In the genomic region with DNA sequence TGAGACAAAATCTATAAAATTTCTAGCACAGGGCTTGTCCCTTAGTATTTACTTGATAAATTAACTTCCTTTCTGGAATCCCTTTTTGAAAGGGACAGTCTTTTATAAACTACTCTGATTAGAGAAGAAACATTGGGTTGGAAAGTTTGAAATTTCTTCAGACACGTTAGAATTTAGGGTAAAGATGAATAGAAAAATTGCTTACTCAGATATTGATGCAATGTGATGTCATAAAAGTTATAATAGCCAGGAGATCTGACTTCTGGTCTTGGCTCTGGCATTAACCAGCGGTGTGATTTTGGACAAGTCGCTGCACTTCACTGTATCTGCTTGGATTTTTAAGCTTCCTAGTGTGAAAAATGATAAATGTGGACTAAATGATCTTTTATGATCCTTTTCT, we compare ENCODE assay signal across 35 cellular contexts.
"Had no signal": no experiment of that assay in that cellular context is flagged by ENCODE, and none has a peak within 500 bp of the region (broad histone marks: within the 10 kb centered on the region; RNA-seq: fewer than 3 reads in every experiment).

No MANE protein-coding gene starts in this region.

- H3K36me3 Mint-ChIP-seq: activated CD4-positive, alpha-beta memory T cell treated with anti-CD3 and anti-CD28 coated beads for 36 hours; activated CD8-positive, alpha-beta memory T cell treated with anti-CD3 and anti-CD28 coated beads, Interleukin-2, amount 10 ng/mL, durations not matched to agents 7 days and 5 days; activated naive CD4-positive, alpha-beta T cell treated with anti-CD3 and anti-CD28 coated beads, Interleukin-2, amount 50 U/mL, for 24 hours; activated naive CD8-positive, alpha-beta T cell treated with anti-CD3 and anti-CD28 coated beads for 36 hours; brain; T-cell had no signal

- H3K9me3 ChIP-seq: ascending aorta, breast epithelium, colonic mucosa, esophagus squamous epithelium, gastroesophageal sphincter had no signal

- DNase-seq: activated CD4-positive, alpha-beta memory T cell treated with anti-CD3 and anti-CD28 coated beads for 36 hours; activated CD4-positive, alpha-beta T cell treated with anti-CD3 and anti-CD28 coated beads for 36 hours; activated CD4-positive, alpha-beta T cell treated with anti-CD3 and anti-CD28 coated beads, Interleukin-2, amount 10 ng/mL, durations not matched to agents 24 days and 14 days; activated CD4-positive, CD25-positive, alpha-beta regulatory T cell; activated CD4-positive, CD25-positive, alpha-beta regulatory T cell treated with anti-CD3 and anti-CD28 coated beads, Interleukin-2, amount 50 U/mL, for 72 hours; activated CD8-positive, alpha-beta memory T cell treated with anti-CD3 and anti-CD28 coated beads, Interleukin-2, amount 10 ng/mL, durations not matched to agents 7 days and 5 days; activated CD8-positive, alpha-beta memory T cell treated with anti-CD3 and anti-CD28 coated beads, Interleukin-2, amount 50 U/mL, for 4 hours; activated CD8-positive, alpha-beta T cell treated with anti-CD3 and anti-CD28 coated beads, Interleukin-2, amount 10 ng/mL, durations not matched to agents 7 days and 5 days; activated effector memory CD4-positive, alpha-beta T cell treated with anti-CD3 and anti-CD28 coated beads, Interleukin-2, amount 50 U/mL, for 16 hours; activated naive CD4-positive, alpha-beta T cell treated with anti-CD3 and anti-CD28 coated beads for 36 hours; activated naive CD8-positive, alpha-beta T cell treated with anti-CD3 and anti-CD28 coated beads for 36 hours; activated naive CD8-positive, alpha-beta T cell treated with anti-CD3 and anti-CD28 coated beads, Interleukin-2, amount 50 U/mL, for 24 hours; activated T-cell treated with anti-CD3 and anti-CD28 coated beads, Interleukin-2, amount 50 U/mL, for 1 hour; activated T-cell treated with anti-CD3 and anti-CD28 coated beads, Interleukin-2, amount 50 U/mL, for 48 hours; central memory CD4-positive, alpha-beta T cell; cerebellar nuclear complex; colonic mucosa; effector CD8-positive, alpha-beta T cell; esophagus squamous epithelium; foreskin melanocyte; T-cell; T-helper 17 cell; T1000 had no signal

- H3K9me3 Mint-ChIP-seq: activated CD4-positive, alpha-beta memory T cell treated with anti-CD3 and anti-CD28 coated beads for 36 hours; activated CD4-positive, alpha-beta T cell treated with anti-CD3 and anti-CD28 coated beads, Interleukin-2, amount 10 ng/mL, durations not matched to agents 24 days and 14 days; activated naive CD4-positive, alpha-beta T cell treated with anti-CD3 and anti-CD28 coated beads for 36 hours; activated naive CD4-positive, alpha-beta T cell treated with anti-CD3 and anti-CD28 coated beads, Interleukin-2, amount 50 U/mL, for 24 hours; activated naive CD8-positive, alpha-beta T cell treated with anti-CD3 and anti-CD28 coated beads for 36 hours; activated naive CD8-positive, alpha-beta T cell treated with anti-CD3 and anti-CD28 coated beads, Interleukin-2, amount 50 U/mL, for 24 hours; activated T-helper 1 cell treated with anti-CD3 and anti-CD28 coated beads, Interleukin-12 subunit alpha, Interleukin-12 subunit beta, Interleukin-2, Interleukin-4 antibody, amounts not matched to agents 30 ng/mL and 10 ng/mL and 1 ng/mL, durations not matched to agents 14 hours and 24 hours and 36 hours; activated T-helper 2 cell treated with anti-CD3 and anti-CD28 coated beads, Interferon-gamma antibody, Interleukin-2, Interleukin-4, amounts not matched to agents 10 μg/mL and 5 μg/mL and 100 μg/mL, durations not matched to agents 14 hours and 24 hours and 36 hours; T-cell; T-helper 2 cell treated with Interferon-gamma antibody and Interleukin-4, amounts not matched to agents 5 μg/mL and 100 μg/mL, for 36 hours had no signal

- H3K27ac ChIP-seq: ascending aorta, breast epithelium, cardiac muscle cell, colonic mucosa, epithelial cell of prostate, esophagus squamous epithelium, gastroesophageal sphincter had no signal

- FAIRE-seq: endometrium, endothelial cell of umbilical vein had no signal

- H3K4me1 Mint-ChIP-seq: activated naive CD4-positive, alpha-beta T cell treated with anti-CD3 and anti-CD28 coated beads, Interleukin-2, amount 50 U/mL, for 24 hours; brain had no signal

- ATAC-seq: activated CD4-positive, alpha-beta T cell treated with anti-CD3 and anti-CD28 coated beads for 36 hours; activated CD8-positive, alpha-beta memory T cell treated with anti-CD3 and anti-CD28 coated beads, Interleukin-2, amount 10 ng/mL, durations not matched to agents 7 days and 5 days; activated CD8-positive, alpha-beta T cell treated with anti-CD3 and anti-CD28 coated beads, Interleukin-2, amount 10 ng/mL, durations not matched to agents 7 days and 5 days; activated naive CD8-positive, alpha-beta T cell treated with anti-CD3 and anti-CD28 coated beads, Interleukin-2, amount 50 U/mL, for 24 hours; gastroesophageal sphincter; T-cell; T-helper 17 cell had no signal

- H3K27ac Mint-ChIP-seq: activated CD4-positive, alpha-beta memory T cell treated with anti-CD3 and anti-CD28 coated beads for 36 hours; activated CD4-positive, alpha-beta T cell treated with anti-CD3 and anti-CD28 coated beads for 36 hours; activated CD4-positive, alpha-beta T cell treated with anti-CD3 and anti-CD28 coated beads, Interleukin-2, amount 10 ng/mL, durations not matched to agents 24 days and 14 days; activated CD8-positive, alpha-beta memory T cell treated with anti-CD3 and anti-CD28 coated beads, Interleukin-2, amount 10 ng/mL, durations not matched to agents 7 days and 5 days; activated CD8-positive, alpha-beta T cell treated with anti-CD3 and anti-CD28 coated beads, Interleukin-2, amount 10 ng/mL, durations not matched to agents 7 days and 5 days; activated naive CD4-positive, alpha-beta T cell treated with anti-CD3 and anti-CD28 coated beads for 36 hours; activated naive CD4-positive, alpha-beta T cell treated with anti-CD3 and anti-CD28 coated beads, Interleukin-2, amount 50 U/mL, for 24 hours; activated naive CD8-positive, alpha-beta T cell treated with anti-CD3 and anti-CD28 coated beads for 36 hours; activated naive CD8-positive, alpha-beta T cell treated with anti-CD3 and anti-CD28 coated beads, Interleukin-2, amount 50 U/mL, for 24 hours; activated T-helper 1 cell treated with anti-CD3 and anti-CD28 coated beads, Interleukin-12 subunit alpha, Interleukin-12 subunit beta, Interleukin-2, Interleukin-4 antibody, amounts not matched to agents 30 ng/mL and 10 ng/mL and 1 ng/mL, durations not matched to agents 14 hours and 24 hours and 36 hours; activated T-helper 2 cell treated with anti-CD3 and anti-CD28 coated beads, Interferon-gamma antibody, Interleukin-2, Interleukin-4, amounts not matched to agents 10 μg/mL and 5 μg/mL and 100 μg/mL, durations not matched to agents 14 hours and 24 hours and 36 hours; brain; T-cell; T-helper 17 cell; T-helper 2 cell treated with Interferon-gamma antibody and Interleukin-4, amounts not matched to agents 5 μg/mL and 100 μg/mL, for 36 hours had no signal

- H3K36me3 ChIP-seq: ascending aorta, breast epithelium, cardiac muscle cell, colonic mucosa, esophagus squamous epithelium, gastroesophageal sphincter had no signal

- H3K27me3 ChIP-seq: ascending aorta, breast epithelium, cardiac muscle cell, colonic mucosa, gastroesophageal sphincter had no signal

- H3K4me3 Mint-ChIP-seq: activated CD4-positive, alpha-beta memory T cell treated with anti-CD3 and anti-CD28 coated beads for 36 hours; activated CD4-positive, alpha-beta T cell treated with anti-CD3 and anti-CD28 coated beads for 36 hours; activated CD4-positive, alpha-beta T cell treated with anti-CD3 and anti-CD28 coated beads, Interleukin-2, amount 10 ng/mL, durations not matched to agents 24 days and 14 days; activated CD8-positive, alpha-beta memory T cell treated with anti-CD3 and anti-CD28 coated beads, Interleukin-2, amount 10 ng/mL, durations not matched to agents 7 days and 5 days; activated CD8-positive, alpha-beta T cell treated with anti-CD3 and anti-CD28 coated beads, Interleukin-2, amount 10 ng/mL, durations not matched to agents 7 days and 5 days; activated naive CD4-positive, alpha-beta T cell treated with anti-CD3 and anti-CD28 coated beads for 36 hours; activated naive CD4-positive, alpha-beta T cell treated with anti-CD3 and anti-CD28 coated beads, Interleukin-2, amount 50 U/mL, for 24 hours; activated naive CD8-positive, alpha-beta T cell treated with anti-CD3 and anti-CD28 coated beads for 36 hours; activated naive CD8-positive, alpha-beta T cell treated with anti-CD3 and anti-CD28 coated beads, Interleukin-2, amount 50 U/mL, for 24 hours; activated T-helper 1 cell treated with anti-CD3 and anti-CD28 coated beads, Interleukin-12 subunit alpha, Interleukin-12 subunit beta, Interleukin-2, Interleukin-4 antibody, amounts not matched to agents 30 ng/mL and 10 ng/mL and 1 ng/mL, durations not matched to agents 14 hours and 24 hours and 36 hours; brain; T-cell; T-helper 17 cell; T-helper 2 cell treated with Interferon-gamma antibody and Interleukin-4, amounts not matched to agents 5 μg/mL and 100 μg/mL, for 36 hours had no signal

- H3K4me3 ChIP-seq: ascending aorta, breast epithelium, cardiac muscle cell, colonic mucosa, esophagus squamous epithelium, gastroesophageal sphincter had no signal

- H3K4me1 ChIP-seq: ascending aorta, breast epithelium, colonic mucosa, esophagus squamous epithelium, gastroesophageal sphincter had no signal
